In the genomic region with DNA sequence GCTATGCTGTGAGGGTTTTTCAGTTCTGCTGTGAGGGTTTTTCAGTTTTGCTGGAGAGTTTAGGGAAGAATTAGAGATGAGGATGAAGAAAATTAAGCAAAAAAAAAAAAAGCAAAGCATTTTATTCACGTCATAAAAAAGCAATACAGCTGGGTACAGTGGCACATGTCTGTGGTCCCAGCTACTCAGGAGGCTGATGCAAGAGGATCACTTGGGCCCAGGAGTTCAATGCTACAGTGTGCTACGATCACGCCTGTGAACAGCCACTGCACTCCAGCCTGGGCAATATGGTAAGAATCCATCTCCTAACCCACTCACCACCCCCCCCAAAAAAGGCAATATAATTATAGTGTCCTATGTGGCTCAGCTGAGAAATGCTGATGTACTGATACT, we compare ENCODE assay signal across 23 cellular contexts.
"Had no signal": no experiment of that assay in that cellular context is flagged by ENCODE, and none has a peak within 500 bp of the region (broad histone marks: within the 10 kb centered on the region; RNA-seq: fewer than 3 reads in every experiment).

No MANE protein-coding gene starts in this region.

- H3K27me3 Mint-ChIP-seq: activated CD4-positive, alpha-beta memory T cell treated with anti-CD3 and anti-CD28 coated beads, Interleukin-2, amount 10 ng/mL, durations not matched to agents 7 days and 5 days; activated naive CD4-positive, alpha-beta T cell treated with anti-CD3 and anti-CD28 coated beads, Interleukin-2, amount 10 ng/mL, durations not matched to agents 7 days and 5 days; activated naive CD8-positive, alpha-beta T cell treated with anti-CD3 and anti-CD28 coated beads for 36 hours; T-cell had no signal

- H3K27ac ChIP-seq: brain microvascular endothelial cell, cardiac muscle cell, PC-9, SK-N-MC had no signal

- H3K27me3 ChIP-seq: brain microvascular endothelial cell, cardiac muscle cell had no signal

- H3K4me3 ChIP-seq: cardiac muscle cell, PC-9, SK-N-MC had no signal

- H3K27ac Mint-ChIP-seq: activated CD4-positive, alpha-beta memory T cell treated with anti-CD3 and anti-CD28 coated beads, Interleukin-2, amount 10 ng/mL, durations not matched to agents 7 days and 5 days; activated CD4-positive, alpha-beta T cell treated with anti-CD3 and anti-CD28 coated beads for 36 hours; activated naive CD4-positive, alpha-beta T cell treated with anti-CD3 and anti-CD28 coated beads, Interleukin-2, amount 10 ng/mL, durations not matched to agents 7 days and 5 days; activated naive CD8-positive, alpha-beta T cell treated with anti-CD3 and anti-CD28 coated beads for 36 hours; activated T-helper 17 cell treated with anti-CD3 and anti-CD28 coated beads, Interleukin-2, amount 50 U/mL, for 72 hours; T-cell had no signal

- H3K36me3 ChIP-seq: brain microvascular endothelial cell, cardiac muscle cell had no signal

- H3K36me3 Mint-ChIP-seq: activated naive CD4-positive, alpha-beta T cell treated with anti-CD3 and anti-CD28 coated beads, Interleukin-2, amount 10 ng/mL, durations not matched to agents 7 days and 5 days; activated naive CD8-positive, alpha-beta T cell treated with anti-CD3 and anti-CD28 coated beads for 36 hours; T-cell had no signal

- H3K4me3 Mint-ChIP-seq: activated CD4-positive, alpha-beta memory T cell treated with anti-CD3 and anti-CD28 coated beads, Interleukin-2, amount 10 ng/mL, durations not matched to agents 7 days and 5 days; activated CD4-positive, alpha-beta T cell treated with anti-CD3 and anti-CD28 coated beads for 36 hours; activated naive CD4-positive, alpha-beta T cell treated with anti-CD3 and anti-CD28 coated beads, Interleukin-2, amount 10 ng/mL, durations not matched to agents 7 days and 5 days; activated naive CD8-positive, alpha-beta T cell treated with anti-CD3 and anti-CD28 coated beads for 36 hours; activated T-helper 17 cell treated with anti-CD3 and anti-CD28 coated beads, Interleukin-2, amount 50 U/mL, for 72 hours; T-cell had no signal

- H3K4me1 Mint-ChIP-seq: activated CD4-positive, alpha-beta memory T cell treated with anti-CD3 and anti-CD28 coated beads, Interleukin-2, amount 10 ng/mL, durations not matched to agents 7 days and 5 days; activated CD4-positive, alpha-beta T cell treated with anti-CD3 and anti-CD28 coated beads for 36 hours; activated naive CD4-positive, alpha-beta T cell treated with anti-CD3 and anti-CD28 coated beads, Interleukin-2, amount 10 ng/mL, durations not matched to agents 7 days and 5 days; activated naive CD8-positive, alpha-beta T cell treated with anti-CD3 and anti-CD28 coated beads for 36 hours; activated T-helper 17 cell treated with anti-CD3 and anti-CD28 coated beads, Interleukin-2, amount 50 U/mL, for 72 hours; T-cell had no signal

- H3K4me2 ChIP-seq: PC-9 had no signal

- FAIRE-seq: TTC549 had no signal

- H3K9me3 Mint-ChIP-seq: activated CD4-positive, alpha-beta memory T cell treated with anti-CD3 and anti-CD28 coated beads, Interleukin-2, amount 10 ng/mL, durations not matched to agents 7 days and 5 days; activated naive CD8-positive, alpha-beta T cell treated with anti-CD3 and anti-CD28 coated beads for 36 hours; T-cell had no signal

- DNase-seq: activated CD4-positive, alpha-beta memory T cell treated with anti-CD3 and anti-CD28 coated beads, Interleukin-2, amount 10 ng/mL, durations not matched to agents 7 days and 5 days; activated CD4-positive, alpha-beta T cell treated with anti-CD3 and anti-CD28 coated beads for 36 hours; activated CD4-positive, alpha-beta T cell treated with anti-CD3 and anti-CD28 coated beads, Interleukin-2, amount 50 U/mL, for 1 hour; activated gamma-delta T cell treated with Interleukin-2 at 50 U/mL for 16 hours; activated naive CD4-positive, alpha-beta T cell treated with anti-CD3 and anti-CD28 coated beads, Interleukin-2, amount 10 ng/mL, durations not matched to agents 7 days and 5 days; activated naive CD8-positive, alpha-beta T cell treated with anti-CD3 and anti-CD28 coated beads for 36 hours; activated T-cell treated with anti-CD3 and anti-CD28 coated beads for 4 hours; activated T-cell treated with anti-CD3 and anti-CD28 coated beads, Interleukin-2, amount 50 U/mL, for 48 hours; brain microvascular endothelial cell; MM.1S; NCI-H1105 treated with DMSO at 0.1 percent for 48 hours; NCI-H1436 treated with DMSO at 0.1 percent for 48 hours; NCI-H187; NCI-H2081; NCI-H446; PC-9; T-cell; T-helper 2 cell; T1000 had no signal

- ATAC-seq: activated CD4-positive, alpha-beta T cell treated with anti-CD3 and anti-CD28 coated beads for 36 hours; activated T-helper 17 cell treated with anti-CD3 and anti-CD28 coated beads, Interleukin-2, amount 50 U/mL, for 72 hours; T-cell had no signal

- H2AFZ ChIP-seq: PC-9 had no signal
